24 cellular contexts compared by ENCODE assay signal in genomic region chr9:133846483-133847090, GRCh38.
DNase-seq lines count a peak whose midpoint lies in the region; ATAC-seq, FAIRE-seq and TF ChIP-seq lines count a peak whose summit lies in the region.
"Had no signal": no experiment of that assay in that cellular context is flagged by ENCODE, and none has a peak within 500 bp of the region (broad histone marks: within the 10 kb centered on the region; RNA-seq: fewer than 3 reads in every experiment).

No MANE protein-coding gene starts in this region.

- dilution Hi-C loops in endothelial cell of umbilical vein (cut with MboI; ENCODE audit: extremely low pct_ligation_motif_present, low sequenced_read_pairs) = no loop called here

- CTCF ChIA-PET in endothelial cell of umbilical vein (lab: Charles Lee) = no interaction called here

- POLR2A ChIA-PET in endothelial cell of umbilical vein (lab: Charles Lee) = no interaction called here

- H3K14ac ChIP-seq in neuronal stem cell (ENCODE audit: low read length) = peak overlapping the region; percentile 38

- no peak overlapping the region for H4K8ac ChIP-seq in neuronal stem cell (ENCODE audit: low read depth, low read length)

- H2AFZ ChIP-seq in endothelial cell of umbilical vein (ENCODE audit: low read depth, low read length) = no peak overlapping the region
- no peak overlapping the region for H2AFZ ChIP-seq in neuronal stem cell (ENCODE audit: low read length)
- H2AFZ ChIP-seq: GM23338 had no signal

- TF ChIP-seq CTCF in adrenal gland (IDR thresholded peaks at IDR 0.05) (no peak), endothelial cell of umbilical vein (IDR thresholded peaks at IDR 0.05; ENCODE audit: extremely low read depth in 1 of 2, insufficient read depth in 1 of 2, low read depth in 1 of 2, low read length in 2 of 2) (no peak), upper lobe of right lung (IDR thresholded peaks at IDR 0.05) (no peak), lower leg skin (IDR thresholded peaks at IDR 0.05) (no peak)

- H3K4me3 ChIP-seq in adrenal gland = no peak overlapping the region
- H3K4me3 ChIP-seq in endothelial cell of umbilical vein (replicated peaks in 1 of 3; ENCODE audit: insufficient read depth in 1 of 3, low read depth in 1 of 3, low read length in 3 of 3) = no peak overlapping the region
- H3K4me3 ChIP-seq in neuronal stem cell (ENCODE audit: low read length in 2 of 2) = no peak overlapping the region
- H3K4me3 ChIP-seq in upper lobe of right lung = no peak overlapping the region
- no peak overlapping the region for H3K4me3 ChIP-seq in lower leg skin (ENCODE audit: low read depth, poor library complexity, severe bottlenecking)
- H3K4me3 ChIP-seq: GM23338, HAP-1, Peyer's patch had no signal

- no peaks in the 10 kb centered on the region for H4K20me1 ChIP-seq in endothelial cell of umbilical vein (replicated peaks; ENCODE audit: control insufficient read depth, extremely low read depth, insufficient read depth, low read length)

- H3K9me3 ChIP-seq in adrenal gland (replicated peaks in 1 of 3) (no peaks in the 10 kb centered on the region), endothelial cell of umbilical vein (replicated peaks; ENCODE audit: control insufficient read depth, insufficient read depth, low read length) (no peaks in the 10 kb centered on the region), neuronal stem cell (replicated peaks in 1 of 2; ENCODE audit: control insufficient read depth in 2 of 2, insufficient read depth in 1 of 2, low read depth in 1 of 2, low read length in 2 of 2) (no peaks in the 10 kb centered on the region), upper lobe of right lung (no peaks in the 10 kb centered on the region)
- H3K9me3 ChIP-seq: HAP-1, Peyer's patch, SK-N-SH had no signal

- H3K36me3 ChIP-seq in adrenal gland (replicated peaks in 1 of 2) (no peaks in the 10 kb centered on the region), endothelial cell of umbilical vein (ENCODE audit: control insufficient read depth in 2 of 2, extremely low read depth in 1 of 2, insufficient read depth in 2 of 2, low read length in 2 of 2) (no peaks in the 10 kb centered on the region), neuronal stem cell (replicated peaks in 1 of 2; ENCODE audit: control insufficient read depth in 2 of 2, insufficient read depth in 2 of 2, low read length in 2 of 2) (peaks cover 2 to 21% of the 10 kb centered on the region in 2 donors), upper lobe of right lung (no peaks in the 10 kb centered on the region)
- H3K36me3 ChIP-seq: HAP-1, Peyer's patch had no signal

- no peaks in the 10 kb centered on the region for H3K9me1 ChIP-seq in endothelial cell of umbilical vein (replicated peaks; ENCODE audit: control insufficient read depth, extremely low read depth, insufficient read depth, low read length)

- no peak overlapping the region for H3K4me2 ChIP-seq in endothelial cell of umbilical vein (ENCODE audit: insufficient read depth, low read length)
- no peak overlapping the region for H3K4me2 ChIP-seq in neuronal stem cell (ENCODE audit: insufficient read depth, low read length, poor library complexity, severe bottlenecking)
- H3K4me2 ChIP-seq: GM23338, SK-N-SH had no signal

- peak overlapping the region; percentile 57 for H3K18ac ChIP-seq in neuronal stem cell (ENCODE audit: low read length)

- no peak overlapping the region for H3K23ac ChIP-seq in neuronal stem cell (ENCODE audit: low read depth, low read length, poor library complexity)

- peaks cover 21 to 45% of the 10 kb centered on the region in 2 donors for H3K4me1 ChIP-seq in adrenal gland (replicated peaks in 1 of 2)
- H3K4me1 ChIP-seq in endothelial cell of umbilical vein (ENCODE audit: control insufficient read depth, extremely low read depth, insufficient read depth, low read length) = peaks cover 24% of the 10 kb centered on the region
- H3K4me1 ChIP-seq in neuronal stem cell (ENCODE audit: control insufficient read depth in 2 of 2, insufficient read depth in 1 of 2, low read depth in 1 of 2, low read length in 2 of 2) = peaks cover 4 to 8% of the 10 kb centered on the region in 2 donors
- H3K4me1 ChIP-seq in upper lobe of right lung = peaks cover 23% of the 10 kb centered on the region
- H3K4me1 ChIP-seq: HAP-1 had no signal

- DNase-seq in adrenal gland (no peak), endothelial cell of umbilical vein (ENCODE audit: low read depth, low spot score) (no peak), neuronal stem cell (ENCODE audit: low spot score) (no peak), upper lobe of right lung (no peak), NOMO-1 treated with dmso at 0.1 percent for 144 hours (lab: John Stamatoyannopoulos, UW; ENCODE audit: unreplicated experiment) (no peak), lower leg skin (ENCODE audit: low spot score in 2 of 2) (no peak)
- DNase-seq: C1 segment of cervical spinal cord; CD8-positive, alpha-beta memory T cell; DMS153; NCI-H1048; NCI-H1417; NCI-H1694; NCI-H2081; NCI-H2171; NCI-H226; NCI-H510A; NCI-H69; OCI-M1; Peyer's patch; SK-N-SH; SW 1271 had no signal

- no peak overlapping the region for H2BK15ac ChIP-seq in neuronal stem cell (ENCODE audit: low read length)

- H2BK12ac ChIP-seq in neuronal stem cell (ENCODE audit: low read length) = peak overlapping the region; percentile 19

- ATAC-seq in upper lobe of right lung (no peak), GM18861 (IDR thresholded peaks at IDR 0.05; ENCODE audit: unreplicated experiment) (no peak)
- ATAC-seq: GM23338 had no signal

- no peak for FAIRE-seq in endothelial cell of umbilical vein (lab: Jason Lieb, UNC)

- peaks cover 18% of the 10 kb centered on the region for H3K79me1 ChIP-seq in neuronal stem cell (ENCODE audit: low read depth, low read length)

- H2BK5ac ChIP-seq in neuronal stem cell (ENCODE audit: low read length) = peak overlapping the region; percentile 94

- whole genome bisulfite sequencing in adrenal gland, 4 donors = 87 to 94% (median 91%) methylated on average over 4 to 18 of the region's 18 CpGs
- no CpG with 5 or more reads among the region's 18 CpGs for WGBS in neuronal stem cell (ENCODE audit: extremely low coverage in 2 of 2, insufficient read length in 2 of 2, insufficient replicate concordance in 1 of 2), 2 donors
- 93 to 94% methylated on average over 17 to 18 of the region's 18 CpGs for WGBS in lower leg skin, 2 donors

- no TSS peak for BruUV-seq in endothelial cell of umbilical vein (replicated peaks; lab: Mats Ljungman, UMichigan)

- peaks cover 12% of the 10 kb centered on the region for H3K79me2 ChIP-seq in endothelial cell of umbilical vein (ENCODE audit: control insufficient read depth, insufficient read depth, low read length)

- no peak overlapping the region for H2BK120ac ChIP-seq in neuronal stem cell (ENCODE audit: low read depth, low read length)

- no peak overlapping the region for H2AK5ac ChIP-seq in neuronal stem cell (ENCODE audit: low read depth, low read length)

- peak overlapping the region in 4 of 5 donors; percentile 74 to 99 (median 86) for H3K27ac ChIP-seq in adrenal gland
- H3K27ac ChIP-seq in endothelial cell of umbilical vein (ENCODE audit: insufficient read depth, low read depth, low read length) = peak overlapping the region; percentile 92
- H3K27ac ChIP-seq in neuronal stem cell (replicated peaks; ENCODE audit: low read length) = no peak overlapping the region
- H3K27ac ChIP-seq in upper lobe of right lung = peak overlapping the region; percentile 79

- H3K27me3 ChIP-seq in adrenal gland = no peaks in the 10 kb centered on the region
- no peaks in the 10 kb centered on the region for H3K27me3 ChIP-seq in endothelial cell of umbilical vein (ENCODE audit: control insufficient read depth in 2 of 2, insufficient read depth in 2 of 2, low read length in 2 of 2)
- no peaks in the 10 kb centered on the region for H3K27me3 ChIP-seq in neuronal stem cell (ENCODE audit: control insufficient read depth in 3 of 3, insufficient read depth in 3 of 3, low read depth in 1 of 3, low read length in 3 of 3)
- no peaks in the 10 kb centered on the region for H3K27me3 ChIP-seq in upper lobe of right lung
- H3K27me3 ChIP-seq: Peyer's patch had no signal

- no peak overlapping the region for H4K91ac ChIP-seq in neuronal stem cell (ENCODE audit: low read depth, low read length, poor library complexity)

- TF ChIP-seq POLR2A in adrenal gland (IDR thresholded peaks at IDR 0.05) (no peak), endothelial cell of umbilical vein (IDR thresholded peaks at IDR 0.05; ENCODE audit: low read depth, low read length) (no peak), lower leg skin (IDR thresholded peaks at IDR 0.05) (no peak)

- no peak overlapping the region for H3K4ac ChIP-seq in neuronal stem cell (ENCODE audit: low read length)

- H3K9ac ChIP-seq in endothelial cell of umbilical vein (replicated peaks; ENCODE audit: extremely low read depth, insufficient read depth, low read length) = no peak overlapping the region
- H3K9ac ChIP-seq in neuronal stem cell (ENCODE audit: low read depth, low read length, poor library complexity) = peak overlapping the region; percentile 44

- intact Hi-C loops in adrenal gland (cut with DNase I) = no loop called here
- intact Hi-C loops in endothelial cell of umbilical vein (cut with micrococcal nuclease) = loop anchor here (5.0 kb wide), 1 partner anchor 146 kb away; the partner anchor contains the start of gene VAV2
- intact Hi-C loops in upper lobe of right lung (cut with DNase I) = no loop called here
- intact Hi-C loops in lower leg skin (cut with DNase I; ENCODE audit: low total_unique reads) = no loop called here

TF ChIP-seq in endothelial cell of umbilical vein, 7 proteins besides CTCF, POLR2A, EP300 and RAD21:
- TF ChIP-seq EZH2 (IDR thresholded peaks at IDR 0.05; ENCODE audit: borderline replicate concordance, low read depth, low read length, severe bottlenecking) (no peak), JUN (IDR thresholded peaks at IDR 0.05; ENCODE audit: borderline replicate concordance, insufficient read depth, insufficient read length, low read depth) (no peak), FOS (IDR thresholded peaks at IDR 0.05; ENCODE audit: borderline replicate concordance, insufficient read depth, low read length) (no peak), POLR2AphosphoS5 (IDR thresholded peaks at IDR 0.05; ENCODE audit: insufficient read depth, low read depth, low read length) (no peak), GATA2 (IDR thresholded peaks at IDR 0.05; ENCODE audit: insufficient read depth, insufficient read length, low read depth, low read length) (no peak), MAX (IDR thresholded peaks at IDR 0.05; ENCODE audit: insufficient read depth, insufficient read length) (no peak), MYC (IDR thresholded peaks at IDR 0.05; ENCODE audit: low read depth, low read length) (no peak)
